10 cellular contexts compared by ENCODE assay signal in the genomic region with DNA sequence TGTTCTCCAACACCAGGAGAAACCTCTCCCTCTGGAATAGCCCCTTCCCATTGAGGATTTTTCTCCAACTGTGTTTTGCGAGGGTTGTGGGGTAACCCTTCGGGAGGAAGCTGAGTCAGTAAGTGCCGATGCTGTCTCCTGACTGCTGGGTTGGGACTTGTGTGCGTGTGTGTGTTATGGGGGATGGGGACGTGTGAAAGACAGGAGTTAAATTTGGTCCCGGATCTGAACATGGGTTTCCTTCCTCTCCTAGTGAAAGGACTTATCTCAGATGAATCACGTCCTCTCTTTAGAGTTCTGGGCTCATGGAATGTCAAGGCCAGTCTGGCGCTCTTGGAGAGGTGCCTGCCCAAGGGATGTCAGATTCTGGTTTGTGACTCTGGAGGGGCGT. TPM values are rescaled to one million over a fixed set of nuclear protein-coding genes. Genes with fewer than 3 reads are reported as not detected.
DNase-seq lines count a peak whose midpoint lies in the region; ATAC-seq, FAIRE-seq and TF ChIP-seq lines count a peak whose summit lies in the region.
"Had no signal": no experiment of that assay in that cellular context is flagged by ENCODE, and none has a peak within 500 bp of the region (broad histone marks: within the 10 kb centered on the region; RNA-seq: fewer than 3 reads in every experiment).

No MANE protein-coding gene starts in this region.

- H3K27me3 ChIP-seq in dorsolateral prefrontal cortex (no peaks in the 10 kb centered on the region), lower lobe of right lung (ENCODE audit: low read depth) (no peaks in the 10 kb centered on the region)

- peaks cover 11% of the 10 kb centered on the region for H3K27me3 Mint-ChIP-seq in activated naive CD4-positive, alpha-beta T cell treated with anti-CD3 and anti-CD28 coated beads for 36 hours (ENCODE audit: low read depth)

- no peak overlapping the region for H3K4me3 Mint-ChIP-seq in activated naive CD4-positive, alpha-beta T cell treated with anti-CD3 and anti-CD28 coated beads for 36 hours
- H3K4me3 Mint-ChIP-seq: B cell had no signal

- H3K36me3 ChIP-seq in lower lobe of right lung = no peaks in the 10 kb centered on the region

- no peak for TF ChIP-seq CTCF in dorsolateral prefrontal cortex (IDR thresholded peaks at IDR 0.05 in 54 of 56, conservative IDR thresholded peaks at IDR 0.05 in 2 of 56; ENCODE audit: low read depth in 1 of 56, partially characterized antibody in 56 of 56)
- TF ChIP-seq CTCF in lower lobe of right lung (IDR thresholded peaks at IDR 0.05) = no peak

- H3K4me1 Mint-ChIP-seq in activated naive CD4-positive, alpha-beta T cell treated with anti-CD3 and anti-CD28 coated beads for 36 hours (ENCODE audit: low read depth) = peaks cover 2% of the 10 kb centered on the region
- H3K4me1 Mint-ChIP-seq: B cell had no signal

- H3K27ac ChIP-seq in dorsolateral prefrontal cortex (peak overlapping the region in 31 of 59 donors; percentile 14 to 78 (median 53)), lower lobe of right lung (no peak overlapping the region)

- no peaks in the 10 kb centered on the region for H3K9me3 ChIP-seq in lower lobe of right lung

- FAIRE-seq in urothelium cell line (lab: Jason Lieb, UNC) = peak; percentile 100

- H3K4me3 ChIP-seq in dorsolateral prefrontal cortex (peak overlapping the region in 18 of 59 donors; percentile 0 to 48 (median 30)), lower lobe of right lung (no peak overlapping the region)

- intact Hi-C loops in activated naive CD4-positive, alpha-beta T cell treated with anti-CD3 and anti-CD28 coated beads for 36 hours (cut with micrococcal nuclease) = no loop called here
- intact Hi-C loops in dorsolateral prefrontal cortex (cut with DNase I) = loop anchor here in 1 of 2 donors (5.0 kb wide), 1 partner anchor 34 kb away; the partner anchor contains the start of gene KIAA1671
- intact Hi-C loops in lower lobe of right lung (cut with DNase I) = no loop called here

- H3K27ac Mint-ChIP-seq in activated naive CD4-positive, alpha-beta T cell treated with anti-CD3 and anti-CD28 coated beads for 36 hours = no peak overlapping the region
- H3K27ac Mint-ChIP-seq: B cell had no signal

- H3K36me3 Mint-ChIP-seq in activated naive CD4-positive, alpha-beta T cell treated with anti-CD3 and anti-CD28 coated beads for 36 hours (ENCODE audit: low read depth) = no peaks in the 10 kb centered on the region

- peak; percentile 22 to 60 for ATAC-seq in lower lobe of right lung

- peak; percentile 6 for DNase-seq in activated naive CD4-positive, alpha-beta T cell treated with anti-CD3 and anti-CD28 coated beads for 36 hours
- DNase-seq in activated naive CD4-positive, alpha-beta T cell (lab: John Stamatoyannopoulos, UW) = no peak
- DNase-seq in dorsolateral prefrontal cortex (peak in 4 of 10 donors; percentile 29 to 62 (median 50)), lower lobe of right lung (no peak), urothelium cell line (ENCODE audit: low spot score) (peak; percentile 90), RKO (ENCODE audit: low spot score) (no peak), GM19240 (ENCODE audit: insufficient read length, low spot score) (no peak), NCI-H82 (lab: John Stamatoyannopoulos, UW) (no peak)
- DNase-seq: Karpas-422 had no signal

- peaks cover 28% of the 10 kb centered on the region for H3K4me1 ChIP-seq in lower lobe of right lung

- H3K9me3 Mint-ChIP-seq in activated naive CD4-positive, alpha-beta T cell treated with anti-CD3 and anti-CD28 coated beads for 36 hours = no peaks in the 10 kb centered on the region

- CTCF ChIA-PET in activated naive CD4-positive, alpha-beta T cell treated with anti-CD3 and anti-CD28 coated beads for 36 hours (lab: Charles Lee) = interaction anchor here (1.1 kb wide), 1 partner anchor 47 kb away, joined by 5 read pairs; no protein-coding TSS in a partner anchor

RNA-seq across cellular contexts. Expression of gene KIAA1671, which starts 33.3 kb away (rescaled TPM):
- 1 to 10 TPM; 7.3 to 7.4 TPM for total RNA-seq in activated naive CD4-positive, alpha-beta T cell treated with anti-CD3 and anti-CD28 coated beads for 36 hours
- total RNA-seq in dorsolateral prefrontal cortex (10 to 100 TPM; 27.6 to 81.6 (median 55.1) TPM), lower lobe of right lung (40.7 TPM)

RNA-seq across cellular contexts. Expression of gene LHFPL7, which starts 39.3 kb away (rescaled TPM):
- not detected for total RNA-seq in activated naive CD4-positive, alpha-beta T cell treated with anti-CD3 and anti-CD28 coated beads for 36 hours
- not detected for total RNA-seq in dorsolateral prefrontal cortex
- total RNA-seq in lower lobe of right lung = not detected
- total RNA-seq: B cell had no signal

Comparison
In these comparisons a context has a peak if more than half of its experiments do, and no peak if none do; other contexts are left out.
1. DNase-seq: peak in activated naive CD4-positive, alpha-beta T cell treated with anti-CD3 and anti-CD28 coated beads for 36 hours (single experiment) and urothelium cell line (single experiment); none in activated naive CD4-positive, alpha-beta T cell (0 of 4), lower lobe of right lung (single experiment), RKO (single experiment), GM19240 (single experiment) and NCI-H82 (single experiment).